In genomic region chr14:68824517-68825347, GRCh38 we compare ENCODE assay signal across 8 cellular contexts. TPM values are rescaled to one million over a fixed set of nuclear protein-coding genes. Genes with fewer than 3 reads are reported as not detected.
DNase-seq lines count a peak whose midpoint lies in the region; ATAC-seq and TF ChIP-seq lines count a peak whose summit lies in the region.

No MANE protein-coding gene starts in this region.

- H2BK5ac ChIP-seq in IMR-90 (ENCODE audit: low read depth, low read length, poor library complexity, severe bottlenecking): no peak overlapping the region

- no peaks in the 10 kb centered on the region for H3K9me3 Mint-ChIP-seq in effector memory CD8-positive, alpha-beta T cell

- peak overlapping the region; percentile 17; the same call in 1 of the 2 replicates for H3K4ac ChIP-seq in IMR-90 (ENCODE audit: low read depth, low read length)

- H4K20me1 ChIP-seq in IMR-90 (ENCODE audit: insufficient read depth, low read length): no peaks in the 10 kb centered on the region
- no peaks in the 10 kb centered on the region for H4K20me1 ChIP-seq in SU-DHL-6 (ENCODE audit: low read depth, low read length)

- H3K79me2 ChIP-seq in SU-DHL-6 (ENCODE audit: insufficient read depth, low read length): no peaks in the 10 kb centered on the region

- H3K27me3 ChIP-seq in IMR-90 (ENCODE audit: control insufficient read depth, insufficient read depth, low read length): no peaks in the 10 kb centered on the region
- no peaks in the 10 kb centered on the region for H3K27me3 ChIP-seq in SU-DHL-6 (ENCODE audit: low read length)
- no peaks in the 10 kb centered on the region for H3K27me3 ChIP-seq in vagina

- no peaks in the 10 kb centered on the region for H3K27me3 Mint-ChIP-seq in effector memory CD8-positive, alpha-beta T cell

- H2AFZ ChIP-seq in IMR-90 (replicated peaks; ENCODE audit: low read length, poor library complexity) (peak overlapping the region; percentile 93), SU-DHL-6 (ENCODE audit: low read depth, low read length, severe bottlenecking) (peak overlapping the region; percentile 7)

- H2BK20ac ChIP-seq in IMR-90 (ENCODE audit: low read depth, low read length): no peak overlapping the region

- DNase-seq in NCI-H2196 (lab: John Stamatoyannopoulos, UW; ENCODE audit: unreplicated experiment) (peak; percentile 52), NCI-H2196 treated with DMSO at 0.1 percent for 48 hours (lab: John Stamatoyannopoulos, UW; ENCODE audit: unreplicated experiment) (no peak), IMR-90 (peak; percentile 62), erythroblast (lab: John Stamatoyannopoulos, UW) (peak; percentile 64 to 75), myocyte (ENCODE audit: low read depth) (peak; percentile 90), vagina (ENCODE audit: extremely low spot score in 2 of 2) (no peak)
- DNase-seq in effector memory CD8-positive, alpha-beta T cell: no peak

- TF ChIP-seq CTCF in IMR-90 (conservative IDR thresholded peaks at IDR 0.05; ENCODE audit: low read depth, low read length): peak; percentile 83
- TF ChIP-seq CTCF in SU-DHL-6 (IDR thresholded peaks at IDR 0.05; ENCODE audit: insufficient read depth, low read length, poor library complexity, severe bottlenecking): peak; percentile 99
- TF ChIP-seq CTCF in vagina (IDR thresholded peaks at IDR 0.05): peak; percentile 59 to 85 (median 81)

- no peaks in the 10 kb centered on the region for H3K79me1 ChIP-seq in IMR-90 (ENCODE audit: low read depth in 1 of 2, low read length in 2 of 2)

- no peak overlapping the region for H3K4me3 Mint-ChIP-seq in effector memory CD8-positive, alpha-beta T cell

- H3K14ac ChIP-seq in IMR-90 (replicated peaks; ENCODE audit: low read depth, low read length): no peak overlapping the region

- no peak overlapping the region for H3K56ac ChIP-seq in IMR-90 (ENCODE audit: extremely low read depth, insufficient read depth, low read length)

- H3K18ac ChIP-seq in IMR-90 (ENCODE audit: low read depth, low read length): no peak overlapping the region

- intact Hi-C loops in IMR-90 (cut with micrococcal nuclease): no loop called here
- intact Hi-C loops in vagina (cut with DNase I): no loop called here

- peak; percentile 99 for ATAC-seq in IMR-90 (ENCODE audit: low read depth)
- ATAC-seq in effector memory CD8-positive, alpha-beta T cell (replicated peaks): no peak

- H3K9me3 ChIP-seq in IMR-90 (ENCODE audit: control insufficient read depth, insufficient read depth, low read length) (no peaks in the 10 kb centered on the region), SU-DHL-6 (ENCODE audit: insufficient read depth, low read length) (no peaks in the 10 kb centered on the region), vagina (no peaks in the 10 kb centered on the region)

- H3K27ac ChIP-seq in IMR-90 (ENCODE audit: insufficient read depth, low read length) (no peak overlapping the region), SU-DHL-6 (ENCODE audit: low read depth, low read length) (no peak overlapping the region), vagina (no peak overlapping the region)

- H3K9me2 ChIP-seq in SU-DHL-6 (replicated peaks; ENCODE audit: insufficient read depth, low read length): no peaks in the 10 kb centered on the region

- POLR2A ChIA-PET in IMR-90 (lab: Charles Lee; ENCODE audit: unreplicated experiment): no interaction called here

- BruUV-seq in IMR-90 (replicated peaks; lab: Mats Ljungman, UMichigan): no TSS peak

- peaks cover 14 to 31% of the 10 kb centered on the region in 2 donors for H3K4me1 Mint-ChIP-seq in effector memory CD8-positive, alpha-beta T cell (ENCODE audit: low read depth in 2 of 2)

- H3K4me2 ChIP-seq in IMR-90 (ENCODE audit: low read depth, low read length) (peak overlapping the region; percentile 47; the same call in 1 of the 2 replicates), SU-DHL-6 (ENCODE audit: low read depth, low read length, poor library complexity, severe bottlenecking) (no peak overlapping the region)

- peak overlapping the region; percentile 43; the same call in 1 of the 2 replicates for H4K91ac ChIP-seq in IMR-90 (ENCODE audit: insufficient read depth, low read depth, low read length)

- H3K4me1 ChIP-seq in IMR-90 (ENCODE audit: control insufficient read depth, insufficient read depth, low read length): no peaks in the 10 kb centered on the region
- peaks cover 16% of the 10 kb centered on the region for H3K4me1 ChIP-seq in vagina

- peaks cover 5% of the 10 kb centered on the region; the same call in 1 of the 2 replicates for H3K9me1 ChIP-seq in IMR-90 (ENCODE audit: insufficient read depth, low read length)

- CTCF ChIA-PET in IMR-90 (lab: Yijun Ruan, JAX): interaction anchor here (0.6 to 1.3 kb wide), 6 partner anchors 10 to 993 kb away, joined by 3 to 8 read pairs (median 4); no protein-coding TSS in a partner anchor

- no peaks in the 10 kb centered on the region for H3K36me3 ChIP-seq in IMR-90 (ENCODE audit: control insufficient read depth, insufficient read depth, low read length)
- H3K36me3 ChIP-seq in SU-DHL-6 (ENCODE audit: low read length): no peaks in the 10 kb centered on the region
- H3K36me3 ChIP-seq in vagina: no peaks in the 10 kb centered on the region

- 83% methylated on average over 1 of the region's 11 CpGs; no CpG with 5 or more reads in 1 of the 2 experiments for WGBS in IMR-90 (ENCODE audit: extremely low coverage in 2 of 2, insufficient read length in 1 of 2), 2 experiments

- no peak overlapping the region for H3K23ac ChIP-seq in IMR-90 (ENCODE audit: low read depth, low read length)

- peak overlapping the region; percentile 76 for H4K5ac ChIP-seq in IMR-90 (ENCODE audit: low read depth, low read length)

- peak; percentile 76 for TF ChIP-seq RAD21 in IMR-90 (IDR thresholded peaks at IDR 0.05; ENCODE audit: low read length)

- H2AK9ac ChIP-seq in IMR-90 (replicated peaks; ENCODE audit: low read depth, low read length, poor library complexity): peak overlapping the region; percentile 6

- H3K4me3 ChIP-seq in IMR-90 (ENCODE audit: insufficient read depth, low read depth, low read length): no peak overlapping the region
- H3K4me3 ChIP-seq in SU-DHL-6 (ENCODE audit: insufficient read depth, low read length, poor library complexity, severe bottlenecking): no peak overlapping the region
- H3K4me3 ChIP-seq in vagina: peak overlapping the region in 1 of 2 donors; percentile 33

- dilution Hi-C loops in IMR-90 (cut with HindIII; ENCODE audit: low sequenced_read_pairs, unreplicated experiment): no loop called here

- no peaks in the 10 kb centered on the region for H3F3A ChIP-seq in SU-DHL-6 (ENCODE audit: insufficient read depth)

- no peak for TF ChIP-seq POLR2A in IMR-90 (IDR thresholded peaks at IDR 0.05; ENCODE audit: low read depth, low read length)
- TF ChIP-seq POLR2A in erythroblast (IDR thresholded peaks at IDR 0.05; ENCODE audit: low read length): no peak
- TF ChIP-seq POLR2A in vagina (IDR thresholded peaks at IDR 0.05): no peak

- H3K9ac ChIP-seq in IMR-90 (ENCODE audit: low read depth, low read length) (no peak overlapping the region; the same call in 1 of the 2 replicates), SU-DHL-6 (ENCODE audit: low read length) (no peak overlapping the region)

- peaks cover 12% of the 10 kb centered on the region for H3K36me3 Mint-ChIP-seq in effector memory CD8-positive, alpha-beta T cell (ENCODE audit: insufficient read depth)

- no peak overlapping the region for H3K27ac Mint-ChIP-seq in effector memory CD8-positive, alpha-beta T cell

- H4K8ac ChIP-seq in IMR-90 (ENCODE audit: low read depth in 2 of 2, low read length in 2 of 2): peak overlapping the region; percentile 45 to 88

- H2BK15ac ChIP-seq in IMR-90 (ENCODE audit: low read depth, low read length): peak overlapping the region; percentile 59; the same call in 1 of the 3 replicates

- in situ Hi-C loops in IMR-90 (cut with MboI; ENCODE audit: low sequenced_read_pairs): loop anchor here (5.0 kb wide), 1 partner anchor 892 kb away; no protein-coding TSS in a partner anchor

- H2BK120ac ChIP-seq in IMR-90 (ENCODE audit: low read depth, low read length): 0 out of 2 replicates have a peak overlapping the region, but pooled peaks have one; percentile 4

- peak overlapping the region; percentile 47; the same call in 1 of the 2 replicates for H2AK5ac ChIP-seq in IMR-90 (ENCODE audit: low read depth, low read length)

TF ChIP-seq in IMR-90, 13 proteins besides CTCF, POLR2A, EP300 and RAD21 (continues in another document):
- TF ChIP-seq CHD1 (IDR thresholded peaks at IDR 0.05; ENCODE audit: low read depth, low read length) (no peak), ELK1 (IDR thresholded peaks at IDR 0.05; ENCODE audit: borderline replicate concordance, low read depth, low read length) (no peak), MAZ (IDR thresholded peaks at IDR 0.05; ENCODE audit: borderline replicate concordance, low read depth, low read length) (no peak), FOS (IDR thresholded peaks at IDR 0.05; ENCODE audit: low read depth, low read length) (no peak), BHLHE40 (IDR thresholded peaks at IDR 0.05; ENCODE audit: low read depth, low read length) (no peak), USF2 (IDR thresholded peaks at IDR 0.05; ENCODE audit: low read depth, low read length) (peak; percentile 12; the same call in 1 of the 2 replicates), MXI1 (IDR thresholded peaks at IDR 0.05; ENCODE audit: borderline replicate concordance, low read depth, low read length) (0 out of 2 replicates have a peak, but pooled peaks have one; percentile 60), RFX5 (IDR thresholded peaks at IDR 0.05; ENCODE audit: low read depth, low read length) (no peak), MAFK (IDR thresholded peaks at IDR 0.05; ENCODE audit: low read depth, low read length) (no peak)

RNA-seq across cellular contexts. Expression of gene ZFP36L1, which starts 31.9 kb away (rescaled TPM):
- total RNA-seq in IMR-90 (2012; rRNA removed) (6.5 and 19.7 TPM in 2 replicates), myocyte (194 and 260 TPM in 2 replicates), vagina (1,405 TPM)
- 82.3 and 140 TPM in 2 replicates for polyA plus RNA-seq in IMR-90 (2012; rRNA removed)
- 116 and 171 TPM in 2 replicates for polyA plus RNA-seq in IMR-90 (2012; cell fraction: cytosol; rRNA removed)
- 95.1 and 247 TPM in 2 replicates for polyA plus RNA-seq in IMR-90 (2012; cell fraction: nucleus; rRNA removed; ENCODE audit: low replicate concordance)
- 234 TPM for polyA plus RNA-seq in myocyte (2012)

Comparison
In these comparisons a context has a peak if more than half of its experiments do, and no peak if none do; other contexts are left out.
1. DNase-seq: peak in NCI-H2196 (single experiment), IMR-90 (single experiment), erythroblast (2 of 2) and myocyte (single experiment); none in NCI-H2196 treated with DMSO at 0.1 percent for 48 hours (single experiment), vagina (0 of 2) and effector memory CD8-positive, alpha-beta T cell (0 of 3).
2. Peak in every context shown above with its lines, with median percentiles within 50 percentile points of each other: CTCF ChIP-seq.